In the genomic region with DNA sequence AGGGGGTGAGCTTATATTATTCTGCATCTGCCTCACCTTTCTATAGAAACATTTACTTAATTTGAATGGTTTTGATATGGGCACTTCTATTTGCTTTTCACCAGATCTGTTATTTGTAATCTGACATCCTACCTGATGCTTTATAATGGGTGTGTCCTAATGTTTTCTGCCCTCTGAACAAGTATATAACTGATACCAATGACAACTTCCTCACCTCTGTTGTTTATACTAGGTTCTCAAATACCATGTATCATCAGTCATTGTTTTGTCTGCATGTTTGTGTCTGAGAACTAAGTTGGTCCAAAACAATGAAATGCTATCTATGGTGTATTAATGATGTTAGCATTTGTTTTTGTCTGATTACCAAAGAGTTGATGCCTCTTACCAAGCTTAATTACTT, we compare ENCODE assay signal across 23 cellular contexts.
"Had no signal": no experiment of that assay in that cellular context is flagged by ENCODE, and none has a peak within 500 bp of the region (broad histone marks: within the 10 kb centered on the region; RNA-seq: fewer than 3 reads in every experiment).

No MANE protein-coding gene starts in this region.

- H3K4me3 Mint-ChIP-seq: dendritic cell treated with granulocyte-macrophage colony-stimulating factor and Interleukin-4, amounts not matched to agents 40 ng/mL and 50 ng/mL, for 4 days; effector memory CD8-positive, alpha-beta T cell; immature natural killer cell; naive B cell; neural crest cell; stimulated activated naive B cell treated with anti-CD40 and anti-IgM and Interleukin-4, amounts not matched to agents 10 μg/mL and 1 μg/mL and 100 μg/mL, for 72 hours had no signal

- H3K27ac ChIP-seq: esophagus squamous epithelium, gastroesophageal sphincter, ovary, right atrium auricular region, sigmoid colon, skin epidermis, thoracic aorta, transverse colon had no signal

- FAIRE-seq: colon, keratinocyte had no signal

- ATAC-seq: effector memory CD8-positive, alpha-beta T cell; gastroesophageal sphincter; left cardiac atrium; stimulated activated naive B cell treated with anti-CD40 and anti-IgM and Interleukin-4, amounts not matched to agents 10 μg/mL and 1 μg/mL and 100 μg/mL, for 72 hours had no signal

- DNase-seq: effector memory CD8-positive, alpha-beta T cell; esophagus squamous epithelium; foreskin fibroblast; glutamatergic neuron; immature natural killer cell; left cardiac atrium; mesendoderm; naive B cell; ovary; sigmoid colon; stimulated activated CD4-positive, alpha-beta T cell treated with anti-CD3 and anti-CD28 coated beads, Interleukin-2, amount 100 ng/mL, for 24 hours; stimulated activated CD4-positive, alpha-beta T cell treated with anti-CD3 and anti-CD28 coated beads, Interleukin-4, amount 100 ng/mL, for 4 hours; stimulated activated naive B cell treated with anti-CD40 and anti-IgM and Interleukin-4, amounts not matched to agents 10 μg/mL and 1 μg/mL and 100 μg/mL, for 72 hours; transverse colon had no signal

- H3K4me1 Mint-ChIP-seq: immature natural killer cell; naive B cell; neural crest cell; stimulated activated naive B cell treated with anti-CD40 and anti-IgM and Interleukin-4, amounts not matched to agents 10 μg/mL and 1 μg/mL and 100 μg/mL, for 72 hours had no signal

- H3K27me3 Mint-ChIP-seq: dendritic cell treated with granulocyte-macrophage colony-stimulating factor and Interleukin-4, amounts not matched to agents 40 ng/mL and 50 ng/mL, for 4 days; effector memory CD8-positive, alpha-beta T cell; naive B cell; stimulated activated naive B cell treated with anti-CD40 and anti-IgM and Interleukin-4, amounts not matched to agents 10 μg/mL and 1 μg/mL and 100 μg/mL, for 72 hours; stimulated activated naive CD8-positive, alpha-beta T cell treated with anti-CD3 and anti-CD28 coated beads, Interleukin-15, amount 100 ng/mL, for 72 hours had no signal

- H3K9me3 Mint-ChIP-seq: dendritic cell treated with granulocyte-macrophage colony-stimulating factor and Interleukin-4, amounts not matched to agents 40 ng/mL and 50 ng/mL, for 4 days; effector memory CD8-positive, alpha-beta T cell; immature natural killer cell; neural crest cell; stimulated activated naive B cell treated with anti-CD40 and anti-IgM and Interleukin-4, amounts not matched to agents 10 μg/mL and 1 μg/mL and 100 μg/mL, for 72 hours; stimulated activated naive CD8-positive, alpha-beta T cell treated with anti-CD3 and anti-CD28 coated beads, Interleukin-15, amount 100 ng/mL, for 72 hours had no signal

- H3K27ac Mint-ChIP-seq: dendritic cell treated with granulocyte-macrophage colony-stimulating factor and Interleukin-4, amounts not matched to agents 40 ng/mL and 50 ng/mL, for 4 days; immature natural killer cell; stimulated activated naive B cell treated with anti-CD40 and anti-IgM and Interleukin-4, amounts not matched to agents 10 μg/mL and 1 μg/mL and 100 μg/mL, for 72 hours had no signal

- H3K36me3 Mint-ChIP-seq: naive B cell; stimulated activated naive B cell treated with anti-CD40 and anti-IgM and Interleukin-4, amounts not matched to agents 10 μg/mL and 1 μg/mL and 100 μg/mL, for 72 hours had no signal
